In the genomic region with DNA sequence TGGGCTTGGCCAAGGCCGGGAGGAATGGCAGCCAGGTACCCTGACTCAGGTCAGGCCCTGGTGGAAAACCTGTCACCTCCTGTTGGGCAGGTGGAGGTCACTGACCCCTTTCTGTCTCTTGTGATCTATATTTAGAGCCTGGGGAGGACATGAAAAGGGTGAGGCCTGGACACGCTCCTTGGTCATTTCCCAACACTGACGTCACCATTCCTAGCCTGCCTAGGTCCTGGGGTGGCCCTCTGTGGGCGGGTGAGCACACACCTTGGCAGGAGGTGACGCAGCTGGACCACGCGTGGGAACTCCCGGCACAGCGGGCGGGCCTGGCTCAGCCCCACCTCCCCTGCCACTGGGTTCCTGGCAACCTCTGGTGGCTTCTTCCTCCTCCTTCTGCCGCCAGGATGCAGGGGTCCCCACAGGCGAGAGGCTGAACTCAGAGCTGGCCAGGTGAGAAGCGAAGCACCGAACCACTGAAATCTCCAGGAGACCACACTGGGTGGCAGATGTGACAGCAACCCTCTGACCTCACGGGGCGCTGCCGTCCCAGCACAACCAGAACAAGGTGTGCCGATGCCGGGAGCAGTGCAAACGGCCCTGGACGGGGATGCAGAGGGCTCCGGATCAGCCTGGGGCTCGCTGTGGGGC, we compare ENCODE assay signal across 9 cellular contexts. TPM values are rescaled to one million over a fixed set of nuclear protein-coding genes. Genes with fewer than 3 reads are reported as not detected.
DNase-seq lines count a peak whose midpoint lies in the region; TF ChIP-seq lines count a peak whose summit lies in the region.
"Had no signal": no experiment of that assay in that cellular context is flagged by ENCODE, and none has a peak within 500 bp of the region (broad histone marks: within the 10 kb centered on the region; RNA-seq: fewer than 3 reads in every experiment).

No MANE protein-coding gene starts in this region.

- H3K27me3 ChIP-seq in colonic mucosa (no peaks in the 10 kb centered on the region), mucosa of rectum (ENCODE audit: control insufficient read depth in 2 of 2, insufficient read depth in 2 of 2, low read length in 2 of 2) (no peaks in the 10 kb centered on the region), vagina (no peaks in the 10 kb centered on the region)
- H3K27me3 ChIP-seq: SJSA1 had no signal

- H3K36me3 ChIP-seq in colonic mucosa: no peaks in the 10 kb centered on the region
- H3K36me3 ChIP-seq in mucosa of rectum (ENCODE audit: control insufficient read depth in 2 of 2, insufficient read depth in 2 of 2, low read length in 2 of 2): no peaks in the 10 kb centered on the region
- H3K36me3 ChIP-seq in vagina: no peaks in the 10 kb centered on the region
- H3K36me3 ChIP-seq: SJSA1 had no signal

- no peak overlapping the region for H3K27ac ChIP-seq in colonic mucosa
- H3K27ac ChIP-seq in mucosa of rectum (ENCODE audit: low read depth in 2 of 2, low read length in 2 of 2): peak overlapping the region; percentile 67 to 78
- H3K27ac ChIP-seq in vagina: peak overlapping the region; percentile 77
- H3K27ac ChIP-seq: SJSA1 had no signal

- H3K4me3 ChIP-seq in colonic mucosa (no peak overlapping the region), mucosa of rectum (ENCODE audit: low read length in 2 of 2) (no peak overlapping the region), vagina (peak overlapping the region in 1 of 2 donors; percentile 7), foreskin fibroblast (ENCODE audit: low read depth in 1 of 2, low read length in 2 of 2) (no peak overlapping the region)
- H3K4me3 ChIP-seq: SJSA1 had no signal

- TF ChIP-seq CTCF in colonic mucosa (IDR thresholded peaks at IDR 0.05): no peak
- no peak for TF ChIP-seq CTCF in vagina (IDR thresholded peaks at IDR 0.05)
- no peak for TF ChIP-seq CTCF in foreskin fibroblast (IDR thresholded peaks at IDR 0.05; ENCODE audit: low read depth, low read length)

- intact Hi-C loops in colonic mucosa (cut with DNase I): no loop called here
- intact Hi-C loops in vagina (cut with DNase I): no loop called here

- no peaks in the 10 kb centered on the region for H3K9me3 ChIP-seq in colonic mucosa
- H3K9me3 ChIP-seq in mucosa of rectum (ENCODE audit: control insufficient read depth in 2 of 2, low read length in 2 of 2): no peaks in the 10 kb centered on the region
- H3K9me3 ChIP-seq in vagina: no peaks in the 10 kb centered on the region
- H3K9me3 ChIP-seq: SJSA1 had no signal

- H3K4me1 ChIP-seq in colonic mucosa (no peaks in the 10 kb centered on the region), mucosa of rectum (ENCODE audit: control insufficient read depth in 2 of 2, insufficient read depth in 2 of 2, low read length in 2 of 2) (peaks cover 28 to 54% of the 10 kb centered on the region in 2 donors), vagina (peaks cover 67% of the 10 kb centered on the region)

- no peak for TF ChIP-seq POLR2A in vagina (IDR thresholded peaks at IDR 0.05)

- H3K9ac ChIP-seq in colonic mucosa (ENCODE audit: low read depth in 2 of 2, low read length in 2 of 2): peak overlapping the region; percentile 14 to 41
- H3K9ac ChIP-seq in mucosa of rectum (ENCODE audit: low read depth in 1 of 2, low read length in 2 of 2): no peak overlapping the region

- DNase-seq in stimulated activated CD4-positive, alpha-beta T cell treated with anti-CD3 and anti-CD28 coated beads, Interleukin-15, amount 100 ng/mL, for 24 hours: peak; percentile 44
- no peak for DNase-seq in stimulated activated CD4-positive, alpha-beta T cell treated with anti-CD3 and anti-CD28 coated beads, Interleukin-12 subunit alpha, Interleukin-12 subunit beta, amount 100 ng/mL, for 4 hours
- DNase-seq in colonic mucosa (no peak), vagina (ENCODE audit: extremely low spot score in 2 of 2) (no peak), GF-D8 (lab: John Stamatoyannopoulos, UW) (no peak), DMS53 (lab: John Stamatoyannopoulos, UW) (no peak), foreskin fibroblast (no peak)

RNA-seq across cellular contexts. Expression of a gene that starts 6.4 kb away (rescaled TPM):
- total RNA-seq in colonic mucosa (10 to 100 TPM; 24.2 to 39.7 TPM), vagina (85.0 TPM)

RNA-seq across cellular contexts. Expression of a gene that starts 36.3 kb away (rescaled TPM):
- total RNA-seq in colonic mucosa (1 to 10 TPM; 4.6 to 4.8 TPM), vagina (27.0 TPM)
- total RNA-seq: SJSA1 had no signal

Comparison
In these comparisons a context has a peak if more than half of its experiments do, and no peak if none do; other contexts are left out.
1. H3K9ac ChIP-seq: peak in colonic mucosa (2 of 2); none in mucosa of rectum (0 of 2).